ENCODE assay signal across 20 cellular contexts in genomic region chr7:12851142-12851541, GRCh38.
"Had no signal": no experiment of that assay in that cellular context is flagged by ENCODE, and none has a peak within 500 bp of the region (broad histone marks: within the 10 kb centered on the region; RNA-seq: fewer than 3 reads in every experiment).

No MANE protein-coding gene starts in this region.

- DNase-seq: cortex of kidney; dorsolateral prefrontal cortex; effector CD8-positive, alpha-beta T cell; gastrocnemius medialis; heart right ventricle; hypothalamus; mucosa of descending colon; naive thymus-derived CD8-positive, alpha-beta T cell; psoas muscle; retina; right lobe of liver; stimulated activated CD4-positive, alpha-beta T cell treated with anti-CD3 and anti-CD28 coated beads, Interleukin-2, amount 100 ng/mL, for 24 hours; stimulated activated CD4-positive, alpha-beta T cell treated with anti-CD3 and anti-CD28 coated beads, Interleukin-4, amount 100 ng/mL, for 4 hours; stimulated activated naive B cell treated with anti-CD40 and anti-IgM and Interleukin-4, amounts not matched to agents 10 μg/mL and 1 μg/mL and 100 μg/mL, for 72 hours; stimulated activated naive CD8-positive, alpha-beta T cell treated with anti-CD3 and anti-CD28 coated beads, Interleukin-15, amount 100 ng/mL, for 72 hours; transverse colon had no signal

- H3K4me1 ChIP-seq: gastrocnemius medialis, heart right ventricle, psoas muscle, right lobe of liver, transverse colon had no signal

- H3K9me3 ChIP-seq: gastrocnemius medialis, neutrophil had no signal

- H3K4me3 ChIP-seq: dorsolateral prefrontal cortex, gastrocnemius medialis, heart right ventricle, mucosa of descending colon, psoas muscle, right lobe of liver, thoracic aorta, transverse colon had no signal

- H3K4me1 Mint-ChIP-seq: naive thymus-derived CD8-positive, alpha-beta T cell; stimulated activated naive B cell treated with anti-CD40 and anti-IgM and Interleukin-4, amounts not matched to agents 10 μg/mL and 1 μg/mL and 100 μg/mL, for 72 hours; stimulated activated naive CD8-positive, alpha-beta T cell treated with anti-CD3 and anti-CD28 coated beads, Interleukin-15, amount 100 ng/mL, for 72 hours had no signal

- H3K4me3 Mint-ChIP-seq: naive thymus-derived CD8-positive, alpha-beta T cell; stimulated activated naive B cell treated with anti-CD40 and anti-IgM and Interleukin-4, amounts not matched to agents 10 μg/mL and 1 μg/mL and 100 μg/mL, for 72 hours; stimulated activated naive CD8-positive, alpha-beta T cell treated with anti-CD3 and anti-CD28 coated beads, Interleukin-15, amount 100 ng/mL, for 72 hours had no signal

- H3K27me3 ChIP-seq: dorsolateral prefrontal cortex, gastrocnemius medialis, heart right ventricle, neutrophil, right lobe of liver, transverse colon had no signal

- H3K27ac ChIP-seq: dorsolateral prefrontal cortex, gastrocnemius medialis, heart right ventricle, neutrophil, psoas muscle, right lobe of liver, thoracic aorta, transverse colon had no signal

- FAIRE-seq: islet of Langerhans had no signal

- ATAC-seq: gastrocnemius medialis; heart right ventricle; left lobe of liver; mucosa of descending colon; naive thymus-derived CD8-positive, alpha-beta T cell; psoas muscle; right lobe of liver; stimulated activated naive B cell treated with anti-CD40 and anti-IgM and Interleukin-4, amounts not matched to agents 10 μg/mL and 1 μg/mL and 100 μg/mL, for 72 hours; stimulated activated naive CD8-positive, alpha-beta T cell treated with anti-CD3 and anti-CD28 coated beads, Interleukin-15, amount 100 ng/mL, for 72 hours had no signal

- H3K36me3 ChIP-seq: gastrocnemius medialis, heart right ventricle, neutrophil, right lobe of liver, thoracic aorta, transverse colon had no signal

- H3K27ac Mint-ChIP-seq: naive thymus-derived CD8-positive, alpha-beta T cell; stimulated activated naive B cell treated with anti-CD40 and anti-IgM and Interleukin-4, amounts not matched to agents 10 μg/mL and 1 μg/mL and 100 μg/mL, for 72 hours; stimulated activated naive CD8-positive, alpha-beta T cell treated with anti-CD3 and anti-CD28 coated beads, Interleukin-15, amount 100 ng/mL, for 72 hours had no signal

- H3K27me3 Mint-ChIP-seq: stimulated activated naive B cell treated with anti-CD40 and anti-IgM and Interleukin-4, amounts not matched to agents 10 μg/mL and 1 μg/mL and 100 μg/mL, for 72 hours had no signal
